ENCODE assay signal across 8 cellular contexts in the genomic region with DNA sequence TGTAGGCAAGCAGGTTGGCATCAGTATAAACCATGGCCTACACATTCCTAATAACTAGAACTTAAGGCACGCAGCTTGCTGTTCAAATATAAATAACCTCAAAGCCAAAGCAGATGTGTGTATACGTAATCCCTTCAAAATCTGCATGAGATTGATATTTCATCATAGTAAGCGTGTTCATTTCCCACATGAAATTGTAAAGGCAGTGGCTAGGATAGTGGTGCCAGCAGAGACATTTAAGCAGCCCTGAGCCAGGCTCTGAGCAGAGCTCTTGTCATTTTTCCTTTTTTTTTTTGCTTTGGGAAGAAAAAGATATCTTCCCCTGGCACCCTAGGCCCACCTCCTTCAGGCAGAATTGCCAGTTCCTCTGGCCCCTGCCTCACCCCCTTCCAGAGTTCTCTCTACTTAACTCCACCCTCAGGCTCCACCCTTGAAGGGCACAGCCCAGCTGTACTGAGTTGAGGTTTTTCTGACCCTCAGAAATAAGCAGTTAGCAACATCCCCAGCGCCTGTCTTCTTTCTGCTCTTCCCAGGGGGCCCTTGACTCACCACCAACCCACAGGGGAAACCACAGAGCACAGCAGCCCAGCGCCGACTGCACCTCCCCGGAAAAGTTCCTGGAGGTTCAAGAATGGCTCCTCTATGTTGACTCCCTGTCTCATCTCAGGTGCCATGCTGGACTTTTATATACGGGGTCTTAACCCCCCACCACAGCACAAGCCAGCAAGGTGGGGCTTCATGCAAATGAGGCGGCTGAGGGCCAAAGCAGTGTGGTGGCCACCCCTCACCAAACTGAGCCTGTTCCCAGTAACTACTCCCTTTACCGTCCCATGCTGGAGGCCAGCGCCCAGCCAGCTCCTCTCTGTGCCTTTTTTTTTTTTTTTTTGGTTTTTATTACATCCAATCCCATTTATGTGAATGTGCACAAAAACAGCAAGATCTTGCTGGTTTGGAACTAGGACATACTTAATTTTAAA.
DNase-seq lines count a peak whose midpoint lies in the region; ATAC-seq and TF ChIP-seq lines count a peak whose summit lies in the region.

No MANE protein-coding gene starts in this region.

- H3K36me3 Mint-ChIP-seq in activated CD8-positive, alpha-beta T cell treated with anti-CD3 and anti-CD28 coated beads for 36 hours (ENCODE audit: low read depth): no peaks in the 10 kb centered on the region
- no peaks in the 10 kb centered on the region for H3K36me3 Mint-ChIP-seq in stimulated activated effector memory CD8-positive, alpha-beta T cell treated with anti-CD3 and anti-CD28 coated beads, Interleukin-12 subunit alpha, Interleukin-12 subunit beta, amount 100 ng/mL, for 72 hours

- H3K27ac Mint-ChIP-seq in activated CD8-positive, alpha-beta T cell treated with anti-CD3 and anti-CD28 coated beads for 36 hours: peak overlapping the region; percentile 51
- H3K27ac Mint-ChIP-seq in stimulated activated effector memory CD8-positive, alpha-beta T cell treated with anti-CD3 and anti-CD28 coated beads, Interleukin-12 subunit alpha, Interleukin-12 subunit beta, amount 100 ng/mL, for 72 hours: peak overlapping the region; percentile 86

- POLR2A ChIA-PET in activated CD8-positive, alpha-beta T cell treated with anti-CD3 and anti-CD28 coated beads for 36 hours (lab: Charles Lee): no interaction called here

- no peaks in the 10 kb centered on the region for H3K9me3 Mint-ChIP-seq in activated CD8-positive, alpha-beta T cell treated with anti-CD3 and anti-CD28 coated beads for 36 hours
- no peaks in the 10 kb centered on the region for H3K9me3 Mint-ChIP-seq in stimulated activated effector memory CD8-positive, alpha-beta T cell treated with anti-CD3 and anti-CD28 coated beads, Interleukin-12 subunit alpha, Interleukin-12 subunit beta, amount 100 ng/mL, for 72 hours

- ATAC-seq in HG03571 (IDR thresholded peaks at IDR 0.05; ENCODE audit: unreplicated experiment): peak; percentile 69
- peak; percentile 73 for ATAC-seq in activated CD8-positive, alpha-beta T cell treated with anti-CD3 and anti-CD28 coated beads for 36 hours
- peak; percentile 74 for ATAC-seq in stimulated activated effector memory CD8-positive, alpha-beta T cell treated with anti-CD3 and anti-CD28 coated beads, Interleukin-12 subunit alpha, Interleukin-12 subunit beta, amount 100 ng/mL, for 72 hours

- CTCF ChIA-PET in activated CD8-positive, alpha-beta T cell treated with anti-CD3 and anti-CD28 coated beads for 36 hours (lab: Charles Lee): interaction anchor here (1.0 to 1.7 kb wide), 2 partner anchors 15 to 16 kb away, joined by 3 to 5 read pairs; no protein-coding TSS in a partner anchor

- H3K27me3 Mint-ChIP-seq in activated CD8-positive, alpha-beta T cell treated with anti-CD3 and anti-CD28 coated beads for 36 hours: no peaks in the 10 kb centered on the region

- DNase-seq in activated naive CD4-positive, alpha-beta T cell treated with Interleukin-2 at 50 U/mL for 16 hours: peak; percentile 39
- DNase-seq in activated naive CD4-positive, alpha-beta T cell (lab: John Stamatoyannopoulos, UW): no peak
- peak; percentile 59 for DNase-seq in activated CD8-positive, alpha-beta T cell treated with anti-CD3 and anti-CD28 coated beads for 36 hours
- DNase-seq in glomerular visceral epithelial cell (ENCODE audit: extremely low spot score) (peak; percentile 80), NCI-H1436 treated with DMSO at 0.1 percent for 48 hours (lab: John Stamatoyannopoulos, UW) (no peak), ecto neural progenitor cell (ENCODE audit: low spot score) (no peak)
- DNase-seq in stimulated activated effector memory CD8-positive, alpha-beta T cell treated with anti-CD3 and anti-CD28 coated beads, Interleukin-12 subunit alpha, Interleukin-12 subunit beta, amount 100 ng/mL, for 72 hours (ENCODE audit: low spot score in 2 of 2): peak; percentile 9 to 58

- H3K4me3 Mint-ChIP-seq in activated CD8-positive, alpha-beta T cell treated with anti-CD3 and anti-CD28 coated beads for 36 hours: no peak overlapping the region
- H3K4me3 Mint-ChIP-seq in stimulated activated effector memory CD8-positive, alpha-beta T cell treated with anti-CD3 and anti-CD28 coated beads, Interleukin-12 subunit alpha, Interleukin-12 subunit beta, amount 100 ng/mL, for 72 hours: peak overlapping the region; percentile 30

- intact Hi-C loops in activated CD8-positive, alpha-beta T cell treated with anti-CD3 and anti-CD28 coated beads for 36 hours (cut with micrococcal nuclease): no loop called here

- H3K4me1 Mint-ChIP-seq in activated CD8-positive, alpha-beta T cell treated with anti-CD3 and anti-CD28 coated beads for 36 hours (ENCODE audit: low read depth): peaks cover 50% of the 10 kb centered on the region
- peaks cover 56% of the 10 kb centered on the region for H3K4me1 Mint-ChIP-seq in stimulated activated effector memory CD8-positive, alpha-beta T cell treated with anti-CD3 and anti-CD28 coated beads, Interleukin-12 subunit alpha, Interleukin-12 subunit beta, amount 100 ng/mL, for 72 hours

- TF ChIP-seq CTCF in activated CD8-positive, alpha-beta T cell treated with anti-CD3 and anti-CD28 coated beads for 36 hours (IDR thresholded peaks at IDR 0.05): no peak

Comparison
In these comparisons a context has a peak if more than half of its experiments do, and no peak if none do; other contexts are left out.
1. DNase-seq: peak in activated naive CD4-positive, alpha-beta T cell treated with Interleukin-2 at 50 U/mL for 16 hours (single experiment), activated CD8-positive, alpha-beta T cell treated with anti-CD3 and anti-CD28 coated beads for 36 hours (single experiment), glomerular visceral epithelial cell (single experiment) and stimulated activated effector memory CD8-positive, alpha-beta T cell treated with anti-CD3 and anti-CD28 coated beads, Interleukin-12 subunit alpha, Interleukin-12 subunit beta, amount 100 ng/mL, for 72 hours (2 of 2); none in activated naive CD4-positive, alpha-beta T cell (0 of 4), NCI-H1436 treated with DMSO at 0.1 percent for 48 hours (single experiment) and ecto neural progenitor cell (single experiment).
2. Peak in every context shown above with its lines, with median percentiles within 50 percentile points of each other: ATAC-seq.